In the genomic region with DNA sequence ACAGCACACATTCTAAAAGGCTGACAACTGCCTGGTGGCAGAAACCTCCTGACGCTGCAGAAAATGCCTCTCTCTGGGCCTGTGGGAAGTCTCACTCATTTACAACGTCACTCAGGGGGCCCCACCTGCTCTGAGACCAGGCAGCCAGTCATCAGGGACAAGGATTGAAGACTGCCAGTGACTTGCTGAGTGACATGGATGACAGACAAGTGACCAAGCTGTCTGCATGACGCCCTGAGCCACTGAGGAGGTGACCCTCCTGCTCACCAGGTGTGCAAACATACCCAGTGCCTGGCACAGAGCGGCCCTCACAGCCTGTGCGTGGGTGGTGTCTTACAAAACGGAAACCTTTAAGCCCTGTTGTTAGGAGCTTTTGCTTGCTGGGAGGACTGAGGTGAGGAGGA, we compare ENCODE assay signal across 8 cellular contexts.
A peak's percentile ranks its signal among the peaks of the same experiment; 100 is the strongest.
DNase-seq lines count a peak whose midpoint lies in the region; ATAC-seq and TF ChIP-seq lines count a peak whose summit lies in the region.

No MANE protein-coding gene starts in this region.

- H3K4me3 ChIP-seq in heart right ventricle = no peak overlapping the region

- DNase-seq in COR-L47 (lab: John Stamatoyannopoulos, UW) = peak; percentile 69
- DNase-seq in KBM-7 = peak; percentile 4
- peak; percentile 7 to 8 for DNase-seq in activated CD8-positive, alpha-beta memory T cell treated with anti-CD3 and anti-CD28 coated beads for 4 hours (ENCODE audit: low read depth in 2 of 2)
- DNase-seq in naive thymus-derived CD8-positive, alpha-beta T cell = peak; percentile 4 to 78 (median 46)
- no peak for DNase-seq in Kasumi-1 (lab: John Stamatoyannopoulos, UW)
- DNase-seq in posterior vena cava (ENCODE audit: low spot score) = no peak
- no peak for DNase-seq in heart right ventricle

- intact Hi-C loops in posterior vena cava (cut with DNase I) (no loop called here), heart right ventricle (cut with DNase I) (no loop called here)

- no peaks in the 10 kb centered on the region for H3K9me3 Mint-ChIP-seq in naive thymus-derived CD8-positive, alpha-beta T cell

- peaks cover 35 to 61% (median 47%) of the 10 kb centered on the region in 4 donors for H3K4me1 Mint-ChIP-seq in naive thymus-derived CD8-positive, alpha-beta T cell

- peak overlapping the region; percentile 87 to 97 (median 94) for H3K27ac Mint-ChIP-seq in naive thymus-derived CD8-positive, alpha-beta T cell

- in situ Hi-C loops in KBM-7 (cut with MboI; ENCODE audit: low pct_unique_long_range_greater_than_20kb, low sequenced_read_pairs) = no loop called here

- H3K36me3 Mint-ChIP-seq in naive thymus-derived CD8-positive, alpha-beta T cell = no peaks in the 10 kb centered on the region

- H3K27ac ChIP-seq in heart right ventricle = no peak overlapping the region

- ATAC-seq in naive thymus-derived CD8-positive, alpha-beta T cell = peak; percentile 88 to 90
- ATAC-seq in GM19455 (IDR thresholded peaks at IDR 0.05; ENCODE audit: unreplicated experiment) (no peak), heart right ventricle (no peak)

- H3K9me3 ChIP-seq in heart right ventricle = no peaks in the 10 kb centered on the region

- no peaks in the 10 kb centered on the region for H3K27me3 ChIP-seq in heart right ventricle

- H3K27me3 Mint-ChIP-seq in naive thymus-derived CD8-positive, alpha-beta T cell = no peaks in the 10 kb centered on the region

- 63 to 81% methylated on average over 6 of the region's 6 CpGs for WGBS in heart right ventricle, 2 donors

- H3K36me3 ChIP-seq in heart right ventricle = no peaks in the 10 kb centered on the region

- TF ChIP-seq CTCF in heart right ventricle (IDR thresholded peaks at IDR 0.05) = no peak

- peaks cover 0 to 12% (median 4%) of the 10 kb centered on the region in 9 donors for H3K4me1 ChIP-seq in heart right ventricle

- peak overlapping the region; percentile 3 to 77 (median 63) for H3K4me3 Mint-ChIP-seq in naive thymus-derived CD8-positive, alpha-beta T cell

- POLR2A ChIA-PET in naive thymus-derived CD8-positive, alpha-beta T cell (lab: Charles Lee) = interaction anchor here (0.9 kb wide), 1 partner anchor 1112 kb away, joined by 3 read pairs; a partner anchor contains a TSS

Comparison
In these comparisons a context has a peak if more than half of its experiments do, and no peak if none do; other contexts are left out.
1. DNase-seq: peak in COR-L47 (single experiment), KBM-7 (single experiment), activated CD8-positive, alpha-beta memory T cell treated with anti-CD3 and anti-CD28 coated beads for 4 hours (2 of 2) and naive thymus-derived CD8-positive, alpha-beta T cell (10 of 10); none in Kasumi-1 (0 of 2), posterior vena cava (single experiment) and heart right ventricle (0 of 2).
2. ATAC-seq: peak in naive thymus-derived CD8-positive, alpha-beta T cell (2 of 2); none in GM19455 (single experiment) and heart right ventricle (0 of 8).